Comparison of ENCODE assay signal across 8 cellular contexts in the genomic region with DNA sequence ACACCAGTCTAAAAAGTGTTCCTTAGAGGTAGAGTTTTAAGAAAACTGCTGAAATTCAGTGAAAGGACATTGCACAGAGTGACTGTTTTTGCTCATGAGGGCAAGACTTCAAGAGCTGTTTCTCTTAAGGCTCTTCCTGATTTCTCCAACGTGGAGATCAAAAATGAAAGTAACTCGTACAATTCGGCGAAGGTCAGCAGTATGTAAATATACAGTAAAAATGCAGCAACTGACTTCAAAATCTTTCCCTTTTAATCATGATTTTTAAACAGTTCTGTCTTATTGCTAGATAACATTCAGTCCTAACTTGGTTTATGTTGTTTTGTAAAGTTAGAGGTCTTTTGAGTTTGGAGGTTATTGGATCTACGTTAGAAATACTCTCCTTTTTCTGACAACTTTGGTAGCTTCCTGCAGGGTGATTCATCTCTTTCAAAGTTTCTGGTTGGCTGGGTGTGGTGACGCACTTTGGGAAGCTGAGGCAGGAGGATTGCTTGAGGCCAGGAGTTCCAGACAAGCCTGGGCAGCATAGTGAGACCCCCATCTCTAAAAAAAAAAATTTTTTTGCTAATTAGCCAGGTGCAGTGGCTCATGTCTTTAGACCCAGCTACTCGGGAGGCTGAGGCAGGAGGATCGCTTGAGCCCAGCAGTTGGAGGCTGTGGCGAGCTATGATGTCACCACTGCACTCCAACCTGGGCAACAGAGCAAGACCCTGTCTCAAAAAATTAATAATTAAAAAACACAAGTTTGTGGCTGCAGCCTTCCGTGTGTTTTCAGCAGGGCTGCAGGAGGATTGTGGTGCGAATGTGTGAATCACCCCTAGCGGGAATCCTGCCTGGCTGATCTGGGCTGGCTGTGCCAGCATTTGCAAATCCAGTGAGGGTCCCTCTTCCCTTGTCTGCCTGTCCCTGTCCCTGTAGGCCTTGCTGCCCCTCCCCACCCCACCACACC. TPM values are rescaled to one million over a fixed set of nuclear protein-coding genes. Genes with fewer than 3 reads are reported as not detected.
DNase-seq lines count a peak whose midpoint lies in the region; ATAC-seq and TF ChIP-seq lines count a peak whose summit lies in the region.

No MANE protein-coding gene starts in this region.

- H4K20me1 ChIP-seq in SK-N-SH (ENCODE audit: insufficient read depth) (no peaks in the 10 kb centered on the region), PC-9 (ENCODE audit: insufficient read depth) (peaks cover 10% of the 10 kb centered on the region; the same call in 1 of the 2 replicates)

- no peak overlapping the region for H3K9ac ChIP-seq in SK-N-SH

- peaks cover 33% of the 10 kb centered on the region for H3K36me3 Mint-ChIP-seq in mesothelial cell of epicardium

- no peak for TF ChIP-seq POLR2A in vagina (IDR thresholded peaks at IDR 0.05)

- H3K9me3 ChIP-seq in SK-N-SH (no peaks in the 10 kb centered on the region), PC-9 (ENCODE audit: insufficient read depth, low read depth) (no peaks in the 10 kb centered on the region), vagina (no peaks in the 10 kb centered on the region)

- no peak for TF ChIP-seq EP300 in SK-N-SH (IDR thresholded peaks at IDR 0.05; ENCODE audit: borderline replicate concordance in 1 of 2, low read depth in 1 of 2, low read length in 1 of 2)

- H3K27ac ChIP-seq in SK-N-SH (ENCODE audit: low read depth in 2 of 2, low read length in 1 of 2) (peak overlapping the region in 1 of 2 experiments; percentile 60; a peak in 2 of 4 replicates), PC-9 (peak overlapping the region; percentile 93), caudate nucleus (ENCODE audit: low read depth, low read length) (peak overlapping the region; percentile 94), vagina (peak overlapping the region; percentile 95)

- peak overlapping the region; percentile 51 for H3K4me3 Mint-ChIP-seq in mesothelial cell of epicardium

- H2AFZ ChIP-seq in SK-N-SH (ENCODE audit: low read depth) (no peak overlapping the region), PC-9 (no peak overlapping the region)

- POLR2A ChIA-PET in SK-N-SH (lab: Yijun Ruan, JAX), result no interaction called here
- POLR2A ChIA-PET in PC-9 (lab: Charles Lee; ENCODE audit: unreplicated experiment), result interaction anchor here (0.6 to 1.4 kb wide), 3 partner anchors 36 to 1028 kb away, joined by 5 to 11 read pairs (median 6); no protein-coding TSS in a partner anchor

- BruUV-seq in PC-9 (replicated peaks; lab: Mats Ljungman, UMichigan), result no TSS peak

- ATAC-seq in SK-N-SH treated with all-trans-retinoic acid at 6 μM for 48 hours (no peak), HG03432 (IDR thresholded peaks at IDR 0.05; ENCODE audit: unreplicated experiment) (no peak)

- no peak for TF ChIP-seq CTCF in SK-N-SH (IDR thresholded peaks at IDR 0.05)
- TF ChIP-seq CTCF in PC-9 (conservative IDR thresholded peaks at IDR 0.05), result no peak
- no peak for TF ChIP-seq CTCF in mesothelial cell of epicardium (IDR thresholded peaks at IDR 0.05; ENCODE audit: unreplicated experiment)
- no peak for TF ChIP-seq CTCF in vagina (IDR thresholded peaks at IDR 0.05)

- H3K4me1 ChIP-seq in SK-N-SH (ENCODE audit: control insufficient read depth in 1 of 2, insufficient read depth in 2 of 2, low read depth in 1 of 2, low read length in 1 of 2), result peaks cover 0 to 21% of the 10 kb centered on the region in 2 experiments; a peak in 3 of 4 replicates
- peaks cover 37% of the 10 kb centered on the region for H3K4me1 ChIP-seq in PC-9 (replicated peaks; ENCODE audit: insufficient read depth)
- H3K4me1 ChIP-seq in vagina, result peaks cover 55% of the 10 kb centered on the region

- peaks cover 35% of the 10 kb centered on the region for H3K79me2 ChIP-seq in SK-N-SH (ENCODE audit: insufficient read depth)
- peaks cover 59% of the 10 kb centered on the region for H3K79me2 ChIP-seq in PC-9 (ENCODE audit: low read depth)

- H3K27me3 Mint-ChIP-seq in mesothelial cell of epicardium (ENCODE audit: low read depth), result no peaks in the 10 kb centered on the region

- 86% methylated on average over 12 of the region's 12 CpGs for WGBS in SK-N-SH (ENCODE audit: low lambda C conversion rate)

- no peak for TF ChIP-seq RAD21 in SK-N-SH (IDR thresholded peaks at IDR 0.05; ENCODE audit: low read length)

- no peak overlapping the region for H3K4me3 ChIP-seq in SK-N-SH (ENCODE audit: low read depth in 2 of 2, low read length in 1 of 2)
- peak overlapping the region; percentile 42; the same call in 1 of the 2 replicates for H3K4me3 ChIP-seq in PC-9
- H3K4me3 ChIP-seq in vagina, result peak overlapping the region; percentile 29 to 41

- H3K4me2 ChIP-seq in SK-N-SH (peak overlapping the region; percentile 0; the same call in 1 of the 2 replicates), PC-9 (peak overlapping the region; percentile 76)

- peaks cover 41% of the 10 kb centered on the region for H3K4me1 Mint-ChIP-seq in mesothelial cell of epicardium

- no peaks in the 10 kb centered on the region for H3K9me2 ChIP-seq in SK-N-SH
- no peaks in the 10 kb centered on the region for H3K9me2 ChIP-seq in PC-9 (ENCODE audit: insufficient read depth)

- H3K27ac Mint-ChIP-seq in mesothelial cell of epicardium, result peak overlapping the region; percentile 99

- DNase-seq in SK-N-SH (no peak), PC-9 (no peak), caudate nucleus (lab: John Stamatoyannopoulos, UW) (peak in 1 of 61 donors; percentile 42), mesothelial cell of epicardium (ENCODE audit: low spot score in 2 of 2, unreplicated experiment in 2 of 2) (no peak), vagina (ENCODE audit: extremely low spot score in 2 of 2) (no peak), HuH-7.5 (ENCODE audit: low spot score) (no peak)

- H3F3A ChIP-seq in SK-N-SH (replicated peaks; ENCODE audit: insufficient read depth), result peaks cover 5% of the 10 kb centered on the region
- H3F3A ChIP-seq in PC-9 (ENCODE audit: insufficient read depth, low read depth), result peaks cover 39% of the 10 kb centered on the region

- H3K27me3 ChIP-seq in SK-N-SH (ENCODE audit: insufficient read depth), result no peaks in the 10 kb centered on the region
- H3K27me3 ChIP-seq in PC-9 (ENCODE audit: insufficient read depth, low read depth), result no peaks in the 10 kb centered on the region
- H3K27me3 ChIP-seq in vagina, result no peaks in the 10 kb centered on the region

- intact Hi-C loops in PC-9 (cut with micrococcal nuclease; ENCODE audit: unreplicated experiment) (loop anchor here (1.0 kb wide), 1 partner anchor 105 kb away; no protein-coding TSS in a partner anchor), vagina (cut with DNase I) (no loop called here)

- H3K36me3 ChIP-seq in SK-N-SH (replicated peaks in 1 of 2; ENCODE audit: control insufficient read depth in 1 of 2, insufficient read depth in 2 of 2, low read length in 1 of 2), result peaks cover 25 to 32% of the 10 kb centered on the region in 2 experiments
- peaks cover 25% of the 10 kb centered on the region for H3K36me3 ChIP-seq in PC-9 (ENCODE audit: low read depth)
- H3K36me3 ChIP-seq in vagina, result peaks cover 0 to 16% of the 10 kb centered on the region in 2 donors

- CTCF ChIA-PET in SK-N-SH (lab: Yijun Ruan, JAX) (interaction anchor here (0.7 to 1.4 kb wide), 5 partner anchors 7 to 339 kb away, joined by 3 to 5 read pairs (median 3); no protein-coding TSS in a partner anchor), PC-9 (lab: Charles Lee) (interaction anchor here (0.6 to 1.6 kb wide), 2 partner anchors 13 to 343 kb away, joined by 5 to 7 read pairs; no protein-coding TSS in a partner anchor)

- H3K9me3 Mint-ChIP-seq in mesothelial cell of epicardium, result no peaks in the 10 kb centered on the region

TF ChIP-seq in SK-N-SH, 30 proteins besides CTCF, POLR2A, EP300 and RAD21 (continues in another document):
- no peak for TF ChIP-seq POLR2AphosphoS5 (IDR thresholded peaks at IDR 0.05; ENCODE audit: low read depth, low read length)
- no peak for TF ChIP-seq RCOR1 (IDR thresholded peaks at IDR 0.05; ENCODE audit: low read length)
- TF ChIP-seq ELF1 (IDR thresholded peaks at IDR 0.05), result no peak
- no peak for TF ChIP-seq JUND (IDR thresholded peaks at IDR 0.05)
- no peak for TF ChIP-seq GABPA (IDR thresholded peaks at IDR 0.05; ENCODE audit: low read depth)
- TF ChIP-seq, protein P1, sequence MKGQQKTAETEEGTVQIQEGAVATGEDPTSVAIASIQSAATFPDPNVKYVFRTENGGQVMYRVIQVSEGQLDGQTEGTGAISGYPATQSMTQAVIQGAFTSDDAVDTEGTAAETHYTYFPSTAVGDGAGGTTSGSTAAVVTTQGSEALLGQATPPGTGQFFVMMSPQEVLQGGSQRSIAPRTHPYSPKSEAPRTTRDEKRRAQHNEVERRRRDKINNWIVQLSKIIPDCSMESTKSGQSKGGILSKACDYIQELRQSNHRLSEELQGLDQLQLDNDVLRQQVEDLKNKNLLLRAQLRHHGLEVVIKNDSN (IDR thresholded peaks at IDR 0.05; ENCODE audit: borderline replicate concordance, low read depth), result no peak

TF ChIP-seq in SK-N-SH treated with all-trans-retinoic acid at 6 μM for 48 hours, 23 proteins besides CTCF, POLR2A, EP300 and RAD21 (continues in another document):
- no peak for TF ChIP-seq SNAI2 (CRISPR knock-in tag; IDR thresholded peaks at IDR 0.05)
- TF ChIP-seq GLIS3 (CRISPR knock-in tag; IDR thresholded peaks at IDR 0.05), result no peak
- no peak for TF ChIP-seq TOX (CRISPR knock-in tag; IDR thresholded peaks at IDR 0.05; ENCODE audit: borderline replicate concordance)
- no peak for TF ChIP-seq ZNF8 (CRISPR knock-in tag; IDR thresholded peaks at IDR 0.05)
- TF ChIP-seq, protein P2, sequence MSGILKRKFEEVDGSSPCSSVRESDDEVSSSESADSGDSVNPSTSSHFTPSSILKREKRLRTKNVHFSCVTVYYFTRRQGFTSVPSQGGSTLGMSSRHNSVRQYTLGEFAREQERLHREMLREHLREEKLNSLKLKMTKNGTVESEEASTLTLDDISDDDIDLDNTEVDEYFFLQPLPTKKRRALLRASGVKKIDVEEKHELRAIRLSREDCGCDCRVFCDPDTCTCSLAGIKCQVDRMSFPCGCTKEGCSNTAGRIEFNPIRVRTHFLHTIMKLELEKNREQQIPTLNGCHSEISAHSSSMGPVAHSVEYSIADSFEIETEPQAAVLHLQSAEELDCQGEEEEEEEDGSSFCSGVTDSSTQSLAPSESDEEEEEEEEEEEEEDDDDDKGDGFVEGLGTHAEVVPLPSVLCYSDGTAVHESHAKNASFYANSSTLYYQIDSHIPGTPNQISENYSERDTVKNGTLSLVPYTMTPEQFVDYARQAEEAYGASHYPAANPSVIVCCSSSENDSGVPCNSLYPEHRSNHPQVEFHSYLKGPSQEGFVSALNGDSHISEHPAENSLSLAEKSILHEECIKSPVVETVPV (CRISPR knock-in tag; IDR thresholded peaks at IDR 0.05), result no peak

RNA-seq across cellular contexts. Expression of a gene that starts 29.2 kb away (rescaled TPM):
- 29.5 and 36.7 TPM in 2 replicates for polyA plus RNA-seq in SK-N-SH (2012; rRNA removed)
- polyA plus RNA-seq in SK-N-SH (2012; cell fraction: cytosol; rRNA removed), result 5.5 and 11.0 TPM in 2 replicates
- 159 and 241 TPM in 2 replicates for polyA plus RNA-seq in SK-N-SH (2012; cell fraction: nucleus; rRNA removed)
- total RNA-seq in PC-9 (2021), result 40.6 and 44.0 TPM in 2 replicates
- 35.6 to 40.9 TPM (median 36.2 TPM) in 3 replicates for total RNA-seq in mesothelial cell of epicardium
- 40.5 TPM for total RNA-seq in vagina

Comparison
In these comparisons a context has a peak if more than half of its experiments do, and no peak if none do; other contexts are left out.
1. H3K4me3 ChIP-seq: peak in PC-9 (single experiment) and vagina (2 of 2); none in SK-N-SH (0 of 2).